9 cellular contexts compared by ENCODE assay signal in the genomic region with DNA sequence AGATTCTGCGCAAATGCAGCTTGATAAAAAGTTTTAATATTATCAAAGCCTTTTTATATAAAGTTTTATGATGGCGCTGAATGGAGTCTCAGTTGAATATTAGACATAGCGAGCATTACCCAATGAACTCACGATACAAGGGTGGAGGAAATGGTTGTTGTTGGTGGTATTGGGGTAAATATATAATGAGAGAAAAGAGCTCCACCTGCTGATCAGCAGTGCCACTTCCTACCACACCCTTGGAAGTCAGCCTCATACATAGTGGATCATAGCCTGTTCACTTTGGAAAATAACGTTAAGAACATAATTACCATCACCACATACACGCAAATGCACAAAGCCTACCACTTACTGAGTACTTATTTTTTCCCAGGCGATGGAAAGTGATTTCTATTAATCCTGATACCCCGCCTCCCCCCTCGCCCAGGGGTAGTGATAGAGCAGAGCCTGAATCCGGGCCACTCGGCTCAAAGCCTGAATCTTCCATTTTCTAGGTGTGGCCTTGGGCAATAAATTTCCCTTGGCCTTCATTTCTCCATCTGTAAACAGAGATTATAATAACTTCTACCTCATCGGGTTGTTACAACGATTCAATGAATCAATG.
DNase-seq lines count a peak whose midpoint lies in the region; ATAC-seq, FAIRE-seq and TF ChIP-seq lines count a peak whose summit lies in the region.
"Had no signal": no experiment of that assay in that cellular context is flagged by ENCODE, and none has a peak within 500 bp of the region (broad histone marks: within the 10 kb centered on the region; RNA-seq: fewer than 3 reads in every experiment).

No MANE protein-coding gene starts in this region.

- RAD21 ChIA-PET in HCT116 (lab: Charles Lee; ENCODE audit: low non-redundant PET in 1 of 2, low total read pairs in 2 of 2, uncharacterized antibody in 2 of 2, unreplicated experiment in 2 of 2): interaction anchor here (0.8 to 1.0 kb wide), 2 partner anchors 354 to 577 kb away, joined by 3 to 5 read pairs; no protein-coding TSS in a partner anchor

- H3K27me3 ChIP-seq in HCT116 (ENCODE audit: insufficient read depth, low read length): no peaks in the 10 kb centered on the region
- H3K27me3 ChIP-seq in keratinocyte (ENCODE audit: control insufficient read depth, extremely low read depth, insufficient read depth, low read length): no peaks in the 10 kb centered on the region

- no peaks in the 10 kb centered on the region for H3K9me2 ChIP-seq in HCT116 (ENCODE audit: insufficient read depth)

- TF ChIP-seq POLR2A in HCT116 (IDR thresholded peaks at IDR 0.05; ENCODE audit: borderline replicate concordance, extremely low read depth, insufficient read depth, insufficient read length): no peak

- BruUV-seq in HCT116 (replicated peaks; lab: Mats Ljungman, UMichigan): no TSS peak

- no peaks in the 10 kb centered on the region for H3K9me1 ChIP-seq in keratinocyte (ENCODE audit: control insufficient read depth, extremely low read depth, insufficient read depth, low read length)

- peak; percentile 70 for TF ChIP-seq RAD21 in HCT116 (IDR thresholded peaks at IDR 0.05; ENCODE audit: low read depth)

- no peak overlapping the region for H3K27ac Mint-ChIP-seq in activated naive CD4-positive, alpha-beta T cell treated with anti-CD3 and anti-CD28 coated beads, Interleukin-2, amount 50 U/mL, for 72 hours

- CTCF ChIA-PET in HCT116 (lab: Charles Lee): interaction anchor here (0.8 to 1.5 kb wide), 3 partner anchors 126 to 577 kb away, joined by 3 to 4 read pairs (median 3); no protein-coding TSS in a partner anchor

- no peaks in the 10 kb centered on the region for H3K36me3 Mint-ChIP-seq in activated naive CD4-positive, alpha-beta T cell treated with anti-CD3 and anti-CD28 coated beads, Interleukin-2, amount 50 U/mL, for 72 hours

- H3K79me2 ChIP-seq in HCT116 (ENCODE audit: insufficient read depth, low read length) (no peaks in the 10 kb centered on the region), keratinocyte (ENCODE audit: control insufficient read depth, insufficient read depth, low read length) (no peaks in the 10 kb centered on the region)

- H4K20me1 ChIP-seq in HCT116 (ENCODE audit: insufficient read depth) (no peaks in the 10 kb centered on the region), keratinocyte (ENCODE audit: control insufficient read depth, extremely low read depth, insufficient read depth, low read length) (no peaks in the 10 kb centered on the region)

- H3K27ac ChIP-seq in HCT116 (ENCODE audit: low read depth, low read length) (no peak overlapping the region), keratinocyte (ENCODE audit: control insufficient read depth, insufficient read depth, low read length) (no peak overlapping the region)

- no peaks in the 10 kb centered on the region for H3K9me3 Mint-ChIP-seq in activated naive CD4-positive, alpha-beta T cell treated with anti-CD3 and anti-CD28 coated beads, Interleukin-2, amount 50 U/mL, for 72 hours

- H3K36me3 ChIP-seq in HCT116 (ENCODE audit: control insufficient read depth in 1 of 2, insufficient read depth in 2 of 2, low read length in 2 of 2): no peaks in the 10 kb centered on the region
- H3K36me3 ChIP-seq in keratinocyte (ENCODE audit: control insufficient read depth in 2 of 2, extremely low read depth in 1 of 2, insufficient read depth in 2 of 2, low read length in 2 of 2): no peaks in the 10 kb centered on the region

- TF ChIP-seq CTCF in HCT116 (IDR thresholded peaks at IDR 0.05 in 2 of 3, conservative IDR thresholded peaks at IDR 0.05 in 1 of 3; ENCODE audit: borderline replicate concordance in 1 of 3, insufficient read depth in 1 of 3, low read depth in 2 of 3, low read length in 2 of 3): peak; percentile 34 to 58 (median 57); a peak in 5 of 6 replicates
- peak in 2 of 3 experiments; percentile 31 to 61 for TF ChIP-seq CTCF in keratinocyte (optimal IDR thresholded peaks at IDR 0.05 in 1 of 3, IDR thresholded peaks at IDR 0.05 in 1 of 3, conservative IDR thresholded peaks at IDR 0.05 in 1 of 3; ENCODE audit: extremely low read depth in 1 of 3, insufficient read depth in 2 of 3, low read length in 3 of 3)

- intact Hi-C loops in HCT116 (cut with micrococcal nuclease): loop anchor here (1.0 to 10.0 kb wide), 3 partner anchors 192 to 577 kb away; no protein-coding TSS in a partner anchor

- POLR2A ChIA-PET in HCT116 (lab: Charles Lee): no interaction called here

- H3K4me2 ChIP-seq in HCT116 (ENCODE audit: low read length) (no peak overlapping the region), keratinocyte (ENCODE audit: control insufficient read depth, extremely low read depth, insufficient read depth, low read depth, low read length) (no peak overlapping the region)

- FAIRE-seq in keratinocyte (lab: Jason Lieb, UNC): no peak
- FAIRE-seq: urothelium cell line had no signal

- dilution Hi-C loops in keratinocyte (cut with MboI; ENCODE audit: extremely low pct_ligation_motif_present, low sequenced_read_pairs): no loop called here

- DNase-seq in EH (ENCODE audit: low read depth) (peak; percentile 33), HCT116 (ENCODE audit: low read depth, low spot score) (peak; percentile 46), RKO (ENCODE audit: low spot score) (peak; percentile 37), keratinocyte (ENCODE audit: low read depth, low spot score) (no peak), GDM1 (lab: John Stamatoyannopoulos, UW) (no peak), NOMO-1 treated with dmso at 0.1 percent for 144 hours (lab: John Stamatoyannopoulos, UW; ENCODE audit: unreplicated experiment) (no peak)
- no peak for DNase-seq in central memory CD4-positive, alpha-beta T cell
- DNase-seq in activated naive CD4-positive, alpha-beta T cell treated with anti-CD3 and anti-CD28 coated beads, Interleukin-2, amount 50 U/mL, for 72 hours (ENCODE audit: low spot score in 2 of 2): no peak

- H2AFZ ChIP-seq in HCT116 (ENCODE audit: low read depth, low read length, poor library complexity, severe bottlenecking): peak overlapping the region; percentile 77
- no peak overlapping the region for H2AFZ ChIP-seq in keratinocyte (ENCODE audit: control insufficient read depth, low read length)

- ATAC-seq in HCT116: peak; percentile 75
- ATAC-seq in activated naive CD4-positive, alpha-beta T cell treated with anti-CD3 and anti-CD28 coated beads, Interleukin-2, amount 50 U/mL, for 72 hours: no peak

- H3K9me3 ChIP-seq in HCT116 (ENCODE audit: control insufficient read depth in 1 of 2, insufficient read depth in 1 of 2, low read depth in 1 of 2, low read length in 2 of 2) (no peaks in the 10 kb centered on the region), keratinocyte (ENCODE audit: control insufficient read depth, low read depth, low read length) (no peaks in the 10 kb centered on the region)

- no peak overlapping the region for H3K9ac ChIP-seq in HCT116 (ENCODE audit: low read length)
- H3K9ac ChIP-seq in keratinocyte (ENCODE audit: control insufficient read depth, extremely low read depth, insufficient read depth, low read length): no peak overlapping the region

- H3K4me1 ChIP-seq in HCT116 (ENCODE audit: control insufficient read depth in 1 of 2, insufficient read depth in 2 of 2, low read length in 2 of 2): peaks cover 9 to 45% of the 10 kb centered on the region in 2 experiments
- H3K4me1 ChIP-seq in keratinocyte (ENCODE audit: control insufficient read depth, extremely low read depth, insufficient read depth, low read length): peaks cover 24% of the 10 kb centered on the region

- H3K4me3 ChIP-seq in HCT116 (replicated peaks in 1 of 2; ENCODE audit: low read depth in 1 of 2, low read length in 2 of 2) (no peak overlapping the region), keratinocyte (ENCODE audit: control insufficient read depth in 2 of 3, extremely low read depth in 1 of 3, insufficient read depth in 2 of 3, low read depth in 1 of 3, low read length in 3 of 3) (no peak overlapping the region)

TF ChIP-seq in HCT116, 20 proteins besides CTCF, POLR2A, EP300 and RAD21 (continues in another document):
- TF ChIP-seq ZFX (IDR thresholded peaks at IDR 0.05) (no peak), SP1 (IDR thresholded peaks at IDR 0.05; ENCODE audit: low read depth) (no peak), TCF7L2 (IDR thresholded peaks at IDR 0.05; ENCODE audit: borderline replicate concordance, extremely low read depth, insufficient read depth, insufficient read length) (no peak), POLR2AphosphoS5 (IDR thresholded peaks at IDR 0.05; ENCODE audit: low read depth, low read length) (no peak), SRF (IDR thresholded peaks at IDR 0.05; ENCODE audit: low read depth) (no peak), ATF3 (IDR thresholded peaks at IDR 0.05) (no peak), EZH2 (IDR thresholded peaks at IDR 0.05) (no peak), ELF1 (IDR thresholded peaks at IDR 0.05; ENCODE audit: borderline replicate concordance, low read depth) (no peak)
- TF ChIP-seq, protein P1, sequence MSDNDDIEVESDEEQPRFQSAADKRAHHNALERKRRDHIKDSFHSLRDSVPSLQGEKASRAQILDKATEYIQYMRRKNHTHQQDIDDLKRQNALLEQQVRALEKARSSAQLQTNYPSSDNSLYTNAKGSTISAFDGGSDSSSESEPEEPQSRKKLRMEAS (IDR thresholded peaks at IDR 0.05): no peak
- TF ChIP-seq, protein P2, sequence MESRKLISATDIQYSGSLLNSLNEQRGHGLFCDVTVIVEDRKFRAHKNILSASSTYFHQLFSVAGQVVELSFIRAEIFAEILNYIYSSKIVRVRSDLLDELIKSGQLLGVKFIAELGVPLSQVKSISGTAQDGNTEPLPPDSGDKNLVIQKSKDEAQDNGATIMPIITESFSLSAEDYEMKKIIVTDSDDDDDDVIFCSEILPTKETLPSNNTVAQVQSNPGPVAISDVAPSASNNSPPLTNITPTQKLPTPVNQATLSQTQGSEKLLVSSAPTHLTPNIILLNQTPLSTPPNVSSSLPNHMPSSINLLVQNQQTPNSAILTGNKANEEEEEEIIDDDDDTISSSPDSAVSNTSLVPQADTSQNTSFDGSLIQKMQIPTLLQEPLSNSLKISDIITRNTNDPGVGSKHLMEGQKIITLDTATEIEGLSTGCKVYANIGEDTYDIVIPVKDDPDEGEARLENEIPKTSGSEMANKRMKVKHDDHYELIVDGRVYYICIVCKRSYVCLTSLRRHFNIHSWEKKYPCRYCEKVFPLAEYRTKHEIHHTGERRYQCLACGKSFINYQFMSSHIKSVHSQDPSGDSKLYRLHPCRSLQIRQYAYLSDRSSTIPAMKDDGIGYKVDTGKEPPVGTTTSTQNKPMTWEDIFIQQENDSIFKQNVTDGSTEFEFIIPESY (IDR thresholded peaks at IDR 0.05; ENCODE audit: extremely low read depth, insufficient replicate concordance, low read length): no peak

Comparison
In these comparisons a context has a peak if more than half of its experiments do, and no peak if none do; other contexts are left out.
1. DNase-seq: peak in EH (single experiment), HCT116 (single experiment) and RKO (single experiment); none in keratinocyte (single experiment), GDM1 (single experiment), NOMO-1 treated with dmso at 0.1 percent for 144 hours (single experiment), central memory CD4-positive, alpha-beta T cell (single experiment) and activated naive CD4-positive, alpha-beta T cell treated with anti-CD3 and anti-CD28 coated beads, Interleukin-2, amount 50 U/mL, for 72 hours (0 of 2).